14 cellular contexts compared by ENCODE assay signal in genomic region chr11:102269927-102270326, GRCh38. TPM values are rescaled to one million over a fixed set of nuclear protein-coding genes. Genes with fewer than 3 reads are reported as not detected.
DNase-seq lines count a peak whose midpoint lies in the region; ATAC-seq and TF ChIP-seq lines count a peak whose summit lies in the region.
"Had no signal": no experiment of that assay in that cellular context is flagged by ENCODE, and none has a peak within 500 bp of the region (broad histone marks: within the 10 kb centered on the region; RNA-seq: fewer than 3 reads in every experiment).

No MANE protein-coding gene starts in this region.

- in situ Hi-C loops in astrocyte of the spinal cord (cut with HindIII; ENCODE audit: low sequenced_read_pairs), result no loop called here

- DNase-seq in GM03348 (ENCODE audit: low spot score) (peak; percentile 24), astrocyte of the spinal cord (ENCODE audit: low read depth, low spot score) (peak; percentile 69), NCI-H146 (lab: John Stamatoyannopoulos, UW) (no peak), NCI-H1105 (lab: John Stamatoyannopoulos, UW) (no peak)
- DNase-seq in naive thymus-derived CD8-positive, alpha-beta T cell, result no peak
- DNase-seq: activated CD8-positive, alpha-beta memory T cell treated with anti-CD3 and anti-CD28 coated beads, Interleukin-2, amount 10 ng/mL, durations not matched to agents 7 days and 5 days; effector memory CD4-positive, alpha-beta T cell; hypothalamus; mesendoderm; NCI-H187 treated with DMSO at 0.1 percent for 48 hours had no signal

- no peaks in the 10 kb centered on the region for H4K20me1 ChIP-seq in Loucy (ENCODE audit: insufficient read depth, low read length, poor library complexity, severe bottlenecking)

- peaks cover 23 to 36% (median 30%) of the 10 kb centered on the region in 4 donors for H3K4me1 Mint-ChIP-seq in naive thymus-derived CD8-positive, alpha-beta T cell

- H3K4me2 ChIP-seq in Loucy (ENCODE audit: low read depth, low read length, poor library complexity, severe bottlenecking), result peak overlapping the region; percentile 73

- H3K9me2 ChIP-seq in Loucy (replicated peaks; ENCODE audit: low read depth, low read length), result no peaks in the 10 kb centered on the region

- H3K36me3 Mint-ChIP-seq in naive thymus-derived CD8-positive, alpha-beta T cell, result no peaks in the 10 kb centered on the region
- H3K36me3 Mint-ChIP-seq: activated CD8-positive, alpha-beta memory T cell treated with anti-CD3 and anti-CD28 coated beads, Interleukin-2, amount 10 ng/mL, durations not matched to agents 7 days and 5 days had no signal

- ATAC-seq in naive thymus-derived CD8-positive, alpha-beta T cell, result no peak
- no peak for ATAC-seq in GM19452 (IDR thresholded peaks at IDR 0.05; ENCODE audit: unreplicated experiment)
- ATAC-seq: activated CD8-positive, alpha-beta memory T cell treated with anti-CD3 and anti-CD28 coated beads, Interleukin-2, amount 10 ng/mL, durations not matched to agents 7 days and 5 days had no signal

- H3K27me3 Mint-ChIP-seq in naive thymus-derived CD8-positive, alpha-beta T cell, result peaks cover 0 to 24% (median 0%) of the 10 kb centered on the region in 5 donors

- H2AFZ ChIP-seq in Loucy (ENCODE audit: low read length), result no peak overlapping the region

- H3K4me3 ChIP-seq in Loucy (ENCODE audit: low read length, poor library complexity, severe bottlenecking) (no peak overlapping the region), astrocyte of the spinal cord (ENCODE audit: low read depth, low read length) (no peak overlapping the region)
- H3K4me3 ChIP-seq: prostate gland had no signal

- POLR2A ChIA-PET in naive thymus-derived CD8-positive, alpha-beta T cell (lab: Charles Lee), result no interaction called here

- no peak overlapping the region for H3K9ac ChIP-seq in Loucy (ENCODE audit: low read depth, low read length, poor library complexity, severe bottlenecking)

- peak overlapping the region in 3 of 10 donors; percentile 14 to 47 (median 38) for H3K27ac Mint-ChIP-seq in naive thymus-derived CD8-positive, alpha-beta T cell
- H3K27ac Mint-ChIP-seq: activated CD8-positive, alpha-beta memory T cell treated with anti-CD3 and anti-CD28 coated beads, Interleukin-2, amount 10 ng/mL, durations not matched to agents 7 days and 5 days had no signal

- peak overlapping the region in 7 of 10 donors; percentile 5 to 85 (median 43) for H3K4me3 Mint-ChIP-seq in naive thymus-derived CD8-positive, alpha-beta T cell

- H3K4me1 ChIP-seq in Loucy (ENCODE audit: insufficient read depth, low read length, poor library complexity, severe bottlenecking), result peaks cover 14% of the 10 kb centered on the region
- H3K4me1 ChIP-seq: prostate gland had no signal

- H3F3A ChIP-seq in Loucy (ENCODE audit: low read depth), result no peaks in the 10 kb centered on the region

- H3K9me3 Mint-ChIP-seq in naive thymus-derived CD8-positive, alpha-beta T cell, result no peaks in the 10 kb centered on the region

- H3K9me3 ChIP-seq in Loucy (ENCODE audit: insufficient read depth, low read depth, low read length), result no peaks in the 10 kb centered on the region
- H3K9me3 ChIP-seq: ascending aorta, prostate gland had no signal

- no peaks in the 10 kb centered on the region for H3K79me2 ChIP-seq in Loucy (ENCODE audit: insufficient read depth, low read length)

- no peaks in the 10 kb centered on the region for H3K27me3 ChIP-seq in Loucy (ENCODE audit: insufficient read depth, low read length, poor library complexity, severe bottlenecking)
- H3K27me3 ChIP-seq: ascending aorta had no signal

- H3K36me3 ChIP-seq in Loucy (ENCODE audit: insufficient read depth, low read length), result no peaks in the 10 kb centered on the region
- H3K36me3 ChIP-seq: ascending aorta, prostate gland had no signal

- TF ChIP-seq CTCF in Loucy (conservative IDR thresholded peaks at IDR 0.05; ENCODE audit: low read length), result no peak
- TF ChIP-seq CTCF in astrocyte of the spinal cord (IDR thresholded peaks at IDR 0.05; ENCODE audit: low read depth, low read length), result no peak

RNA-seq across cellular contexts. Expression of gene BIRC3, which starts 47.4 kb away (rescaled TPM):
- 10 to 100 TPM; 94.8 to 97.7 TPM for total RNA-seq in naive thymus-derived CD8-positive, alpha-beta T cell
- polyA plus RNA-seq in naive thymus-derived CD8-positive, alpha-beta T cell, result 10 to 100 TPM; 16.7 to 22.9 (median 19.1) TPM

Comparison
In these comparisons a context has a peak if more than half of its experiments do, and no peak if none do; other contexts are left out.
1. DNase-seq: peak in GM03348 (single experiment) and astrocyte of the spinal cord (single experiment); none in naive thymus-derived CD8-positive, alpha-beta T cell (0 of 10), NCI-H146 (single experiment) and NCI-H1105 (single experiment).